1 cellular context compared by ENCODE assay signal in genomic region chr3:27792869-27793268, GRCh38.
TF ChIP-seq lines count a peak whose summit lies in the region.

No MANE protein-coding gene starts in this region.

TF ChIP-seq in WTC11, 78 proteins besides CTCF, POLR2A, EP300 and RAD21 (continued from another document):
- TF ChIP-seq PRDM15 (CRISPR knock-in tag; IDR thresholded peaks at IDR 0.05) (no peak), GTF2I (CRISPR knock-in tag; conservative IDR thresholded peaks at IDR 0.05) (no peak), CBFB (CRISPR knock-in tag; IDR thresholded peaks at IDR 0.05; ENCODE audit: low read depth) (no peak), FOXK1 (CRISPR knock-in tag; IDR thresholded peaks at IDR 0.05) (no peak), CREM (CRISPR knock-in tag; IDR thresholded peaks at IDR 0.05) (no peak), MXD4 (CRISPR knock-in tag; IDR thresholded peaks at IDR 0.05; ENCODE audit: borderline replicate concordance) (no peak), EMX1 (CRISPR knock-in tag; IDR thresholded peaks at IDR 0.05) (no peak)
TF ChIP-seq in WTC11: peak in this region for 0.
